ENCODE assay signal across 12 cellular contexts in genomic region chr2:151111599-151112278, GRCh38.
DNase-seq lines count a peak whose midpoint lies in the region; ATAC-seq and TF ChIP-seq lines count a peak whose summit lies in the region.
"Had no signal": no experiment of that assay in that cellular context is flagged by ENCODE, and none has a peak within 500 bp of the region (broad histone marks: within the 10 kb centered on the region; RNA-seq: fewer than 3 reads in every experiment).

No MANE protein-coding gene starts in this region.

- no peaks in the 10 kb centered on the region for H3K9me3 ChIP-seq in thyroid gland
- H3K9me3 ChIP-seq: SJSA1 had no signal

- intact Hi-C loops in thyroid gland (cut with DNase I): no loop called here

- ATAC-seq in HG02588 (IDR thresholded peaks at IDR 0.05; ENCODE audit: unreplicated experiment): no peak
- ATAC-seq: gastroesophageal sphincter had no signal

- H3K4me1 ChIP-seq in thyroid gland: no peaks in the 10 kb centered on the region
- H3K4me1 ChIP-seq: ascending aorta, gastroesophageal sphincter, SJSA1 had no signal

- WGBS in thyroid gland, 2 donors: 49 to 50% methylated on average over 1 of the region's 1 CpG

- H3K27ac ChIP-seq in thyroid gland: no peak overlapping the region
- H3K27ac ChIP-seq: ascending aorta, gastroesophageal sphincter, SJSA1 had no signal

- H3K36me3 ChIP-seq in thyroid gland: no peaks in the 10 kb centered on the region
- H3K36me3 ChIP-seq: ascending aorta, gastroesophageal sphincter, SJSA1 had no signal

- TF ChIP-seq CTCF in NB4 (IDR thresholded peaks at IDR 0.05; ENCODE audit: low read depth, low read length): no peak
- no peak for TF ChIP-seq CTCF in epithelial cell of esophagus (IDR thresholded peaks at IDR 0.05; ENCODE audit: insufficient read depth, low read depth, low read length, missing control alignments)
- TF ChIP-seq CTCF in thyroid gland (IDR thresholded peaks at IDR 0.05): no peak

- peak; percentile 12 for DNase-seq in GM04503 (ENCODE audit: low read depth)
- DNase-seq in NB4 (ENCODE audit: low read depth): peak; percentile 3
- DNase-seq in epithelial cell of esophagus (ENCODE audit: low read depth): peak; percentile 82
- DNase-seq in myocyte (ENCODE audit: low read depth): peak; percentile 38
- no peak for DNase-seq in NCI-H2227 (lab: John Stamatoyannopoulos, UW; ENCODE audit: unreplicated experiment)
- DNase-seq in DMS 273 treated with DMSO at 0.1 percent for 48 hours (lab: John Stamatoyannopoulos, UW): no peak
- no peak for DNase-seq in thyroid gland
- DNase-seq: activated CD4-positive, alpha-beta memory T cell treated with anti-CD3 and anti-CD28 coated beads, Interleukin-2, amount 10 ng/mL, durations not matched to agents 7 days and 5 days had no signal

- TF ChIP-seq POLR2A in NB4 (IDR thresholded peaks at IDR 0.05; ENCODE audit: extremely low read depth, insufficient read length) (no peak), thyroid gland (IDR thresholded peaks at IDR 0.05) (no peak)

- H3K4me3 ChIP-seq in NB4 (ENCODE audit: low read depth, low read length) (no peak overlapping the region), epithelial cell of esophagus (ENCODE audit: low read length) (no peak overlapping the region), thyroid gland (replicated peaks in 1 of 3) (no peak overlapping the region)
- H3K4me3 ChIP-seq: ascending aorta, gastroesophageal sphincter, SJSA1 had no signal

- H3K27me3 ChIP-seq in thyroid gland: no peaks in the 10 kb centered on the region
- H3K27me3 ChIP-seq: ascending aorta, gastroesophageal sphincter, SJSA1 had no signal

Comparison
In these comparisons a context has a peak if more than half of its experiments do, and no peak if none do; other contexts are left out.
1. DNase-seq: peak in GM04503 (single experiment), NB4 (single experiment), epithelial cell of esophagus (single experiment) and myocyte (single experiment); none in NCI-H2227 (single experiment), DMS 273 treated with DMSO at 0.1 percent for 48 hours (single experiment) and thyroid gland (0 of 2).